In genomic region chr17:76740329-76741118, GRCh38 we compare ENCODE assay signal across 13 cellular contexts. TPM values are rescaled to one million over a fixed set of nuclear protein-coding genes. Genes with fewer than 3 reads are reported as not detected.
DNase-seq lines count a peak whose midpoint lies in the region; ATAC-seq and TF ChIP-seq lines count a peak whose summit lies in the region.
"Had no signal": no experiment of that assay in that cellular context is flagged by ENCODE, and none has a peak within 500 bp of the region (broad histone marks: within the 10 kb centered on the region; RNA-seq: fewer than 3 reads in every experiment).

No MANE protein-coding gene starts in this region.

- H3K4me1 ChIP-seq in endodermal cell (ENCODE audit: control insufficient read depth, insufficient read depth, low read length) (peaks cover 3% of the 10 kb centered on the region), neural progenitor cell (peaks cover 9% of the 10 kb centered on the region), HAP-1 (peaks cover 12% of the 10 kb centered on the region)

- H3K4me3 Mint-ChIP-seq in endodermal cell (no peak overlapping the region), neural progenitor cell (peak overlapping the region; percentile 22)
- no peak overlapping the region for H3K4me3 Mint-ChIP-seq in activated naive CD8-positive, alpha-beta T cell treated with anti-CD3 and anti-CD28 coated beads for 36 hours
- H3K4me3 Mint-ChIP-seq: activated naive CD8-positive, alpha-beta T cell treated with anti-CD3 and anti-CD28 coated beads, Interleukin-2, amount 10 ng/mL, durations not matched to agents 7 days and 5 days; dendritic cell treated with granulocyte-macrophage colony-stimulating factor and Interleukin-4, amounts not matched to agents 40 ng/mL and 50 ng/mL, for 4 days had no signal

- DNase-seq in AG04450 (ENCODE audit: low read depth, low spot score) = no peak
- DNase-seq in NCI-H1436 (lab: John Stamatoyannopoulos, UW) = peak; percentile 72
- no peak for DNase-seq in endodermal cell
- DNase-seq in neural progenitor cell (ENCODE audit: low spot score) = no peak
- DNase-seq in NOMO-1 treated with dmso at 0.1 percent for 144 hours (lab: John Stamatoyannopoulos, UW; ENCODE audit: unreplicated experiment) = no peak
- no peak for DNase-seq in HAP-1 (ENCODE audit: low spot score in 2 of 2)
- no peak for DNase-seq in activated naive CD8-positive, alpha-beta T cell treated with anti-CD3 and anti-CD28 coated beads for 36 hours
- DNase-seq: activated naive CD8-positive, alpha-beta T cell treated with anti-CD3 and anti-CD28 coated beads, Interleukin-2, amount 10 ng/mL, durations not matched to agents 7 days and 5 days; NCI-H524; SIG-M5 had no signal

- H3K27ac Mint-ChIP-seq in endodermal cell (no peak overlapping the region), neural progenitor cell (no peak overlapping the region)
- H3K27ac Mint-ChIP-seq in activated naive CD8-positive, alpha-beta T cell treated with anti-CD3 and anti-CD28 coated beads for 36 hours = no peak overlapping the region
- H3K27ac Mint-ChIP-seq: activated naive CD8-positive, alpha-beta T cell treated with anti-CD3 and anti-CD28 coated beads, Interleukin-2, amount 10 ng/mL, durations not matched to agents 7 days and 5 days; dendritic cell treated with granulocyte-macrophage colony-stimulating factor and Interleukin-4, amounts not matched to agents 40 ng/mL and 50 ng/mL, for 4 days had no signal

- H2AFZ ChIP-seq in neural progenitor cell (replicated peaks) = no peak overlapping the region

- H3K9me3 Mint-ChIP-seq in endodermal cell = no peaks in the 10 kb centered on the region
- H3K9me3 Mint-ChIP-seq in neural progenitor cell = no peaks in the 10 kb centered on the region
- no peaks in the 10 kb centered on the region for H3K9me3 Mint-ChIP-seq in activated naive CD8-positive, alpha-beta T cell treated with anti-CD3 and anti-CD28 coated beads for 36 hours
- H3K9me3 Mint-ChIP-seq: activated naive CD8-positive, alpha-beta T cell treated with anti-CD3 and anti-CD28 coated beads, Interleukin-2, amount 10 ng/mL, durations not matched to agents 7 days and 5 days; dendritic cell treated with granulocyte-macrophage colony-stimulating factor and Interleukin-4, amounts not matched to agents 40 ng/mL and 50 ng/mL, for 4 days had no signal

- H3K4me3 ChIP-seq in AG04450 (ENCODE audit: low read depth, low read length) = peak overlapping the region; percentile 7; the same call in 1 of the 2 replicates
- peak overlapping the region; percentile 50 for H3K4me3 ChIP-seq in endodermal cell (ENCODE audit: low read length)
- H3K4me3 ChIP-seq in neural progenitor cell = no peak overlapping the region
- H3K4me3 ChIP-seq in HAP-1 = no peak overlapping the region

- no peaks in the 10 kb centered on the region for H3K27me3 ChIP-seq in AG04450 (ENCODE audit: control insufficient read depth, insufficient read depth, low read length)
- no peaks in the 10 kb centered on the region for H3K27me3 ChIP-seq in endodermal cell (ENCODE audit: control insufficient read depth, insufficient read depth, low read length, poor library complexity, severe bottlenecking)
- no peaks in the 10 kb centered on the region for H3K27me3 ChIP-seq in neural progenitor cell
- no peaks in the 10 kb centered on the region for H3K27me3 ChIP-seq in HAP-1 (ENCODE audit: low read depth)

- H4K20me1 ChIP-seq in neural progenitor cell (ENCODE audit: low read depth) = peaks cover 7% of the 10 kb centered on the region

- peaks cover 22% of the 10 kb centered on the region for H3F3A ChIP-seq in neural progenitor cell (ENCODE audit: low read depth)

- H3K4me2 ChIP-seq in neural progenitor cell = no peak overlapping the region

- peaks cover 43% of the 10 kb centered on the region for H3K36me3 Mint-ChIP-seq in endodermal cell (ENCODE audit: low read depth)
- H3K36me3 Mint-ChIP-seq in neural progenitor cell = peaks cover 17% of the 10 kb centered on the region
- H3K36me3 Mint-ChIP-seq in activated naive CD8-positive, alpha-beta T cell treated with anti-CD3 and anti-CD28 coated beads for 36 hours = peaks cover 30% of the 10 kb centered on the region

- H3K9me3 ChIP-seq in AG04450 (ENCODE audit: control insufficient read depth, insufficient read depth, low read length) = no peaks in the 10 kb centered on the region; the same call in 1 of the 2 replicates
- peaks cover 8% of the 10 kb centered on the region for H3K9me3 ChIP-seq in endodermal cell (ENCODE audit: control insufficient read depth, low read length)
- no peaks in the 10 kb centered on the region for H3K9me3 ChIP-seq in neural progenitor cell (ENCODE audit: low read depth)
- no peaks in the 10 kb centered on the region for H3K9me3 ChIP-seq in HAP-1

- H3K79me2 ChIP-seq in neural progenitor cell (ENCODE audit: low read depth) = peaks cover 38% of the 10 kb centered on the region

- no peak overlapping the region for H3K9ac ChIP-seq in endodermal cell (ENCODE audit: extremely low read depth, low read length, poor library complexity, severe bottlenecking)
- H3K9ac ChIP-seq in neural progenitor cell = no peak overlapping the region

- peaks cover 14% of the 10 kb centered on the region for H3K4me1 Mint-ChIP-seq in endodermal cell
- peaks cover 26% of the 10 kb centered on the region for H3K4me1 Mint-ChIP-seq in neural progenitor cell
- H3K4me1 Mint-ChIP-seq in activated naive CD8-positive, alpha-beta T cell treated with anti-CD3 and anti-CD28 coated beads for 36 hours = peaks cover 28% of the 10 kb centered on the region

- H3K27ac ChIP-seq in AG04450 (ENCODE audit: low read depth, low read length) (peak overlapping the region; percentile 47), endodermal cell (ENCODE audit: low read depth, low read length) (no peak overlapping the region), neural progenitor cell (no peak overlapping the region)
- H3K27ac ChIP-seq: VCaP had no signal

- WGBS in endodermal cell (ENCODE audit: insufficient coverage in 1 of 2, insufficient read length in 1 of 2), 2 experiments = 86 to 90% methylated on average over 3 to 5 of the region's 5 CpGs

- H3K27me3 Mint-ChIP-seq in endodermal cell (ENCODE audit: insufficient read depth) (no peaks in the 10 kb centered on the region), neural progenitor cell (ENCODE audit: insufficient read depth, low read depth) (peaks cover 4% of the 10 kb centered on the region)
- H3K27me3 Mint-ChIP-seq in activated naive CD8-positive, alpha-beta T cell treated with anti-CD3 and anti-CD28 coated beads for 36 hours = peaks cover 7% of the 10 kb centered on the region
- H3K27me3 Mint-ChIP-seq: activated naive CD8-positive, alpha-beta T cell treated with anti-CD3 and anti-CD28 coated beads, Interleukin-2, amount 10 ng/mL, durations not matched to agents 7 days and 5 days; dendritic cell treated with granulocyte-macrophage colony-stimulating factor and Interleukin-4, amounts not matched to agents 40 ng/mL and 50 ng/mL, for 4 days had no signal

- in situ Hi-C loops in HAP-1 (cut with MboI; ENCODE audit: low sequenced_read_pairs) = no loop called here

- CTCF ChIA-PET in AG04450 (lab: Charles Lee) = interaction anchor here (0.7 to 1.0 kb wide), 2 partner anchors 15 to 348 kb away, joined by 3 read pairs; no protein-coding TSS in a partner anchor

- peaks cover 47% of the 10 kb centered on the region for H3K36me3 ChIP-seq in endodermal cell (ENCODE audit: control insufficient read depth, insufficient read depth, low read length)
- peaks cover 9% of the 10 kb centered on the region for H3K36me3 ChIP-seq in neural progenitor cell
- H3K36me3 ChIP-seq in HAP-1 (replicated peaks) = peaks cover 38% of the 10 kb centered on the region

- POLR2A ChIA-PET in AG04450 (lab: Yijun Ruan, JAX) = no interaction called here

- no peak for ATAC-seq in GM19324 (IDR thresholded peaks at IDR 0.05; ENCODE audit: low FRiP score, unreplicated experiment)

- no peak for TF ChIP-seq CTCF in AG04450 (IDR thresholded peaks at IDR 0.05; ENCODE audit: low read depth, low read length)
- TF ChIP-seq CTCF in endodermal cell (conservative IDR thresholded peaks at IDR 0.05) = no peak
- no peak for TF ChIP-seq CTCF in neural progenitor cell (IDR thresholded peaks at IDR 0.05)

RNA-seq across cellular contexts. Expression of gene MFSD11, which starts 2.6 kb away (rescaled TPM):
- 20.3 and 21.1 TPM in 2 replicates for polyA plus RNA-seq in AG04450 (2011; rRNA removed)
- 20.2 and 21.9 TPM in 2 replicates for polyA minus RNA-seq in AG04450 (2011; rRNA and poly(A)+ RNA removed)
- total RNA-seq in endodermal cell (10 to 100 TPM; 29.3 to 33.3 TPM), neural progenitor cell (ENCODE audit: low replicate concordance) (22.5 and 25.7 TPM in 2 replicates)
- polyA plus RNA-seq in endodermal cell (2013, experiment 1 of 2) = 22.3 TPM
- 18.9 TPM for polyA plus RNA-seq in endodermal cell (2013, experiment 2 of 2)
- total RNA-seq in activated naive CD8-positive, alpha-beta T cell treated with anti-CD3 and anti-CD28 coated beads for 36 hours = 10 to 100 TPM; 14.4 to 16.0 TPM

RNA-seq across cellular contexts. Expression of gene SRSF2, which starts 3.4 kb away (rescaled TPM):
- 170 and 184 TPM in 2 replicates for polyA plus RNA-seq in AG04450 (2011; rRNA removed)
- polyA minus RNA-seq in AG04450 (2011; rRNA and poly(A)+ RNA removed) = 71.4 and 81.2 TPM in 2 replicates
- 100 to 1,000 TPM; 255 to 307 TPM for total RNA-seq in endodermal cell
- polyA plus RNA-seq in endodermal cell (2013, experiment 1 of 2) = 314 TPM
- polyA plus RNA-seq in endodermal cell (2013, experiment 2 of 2) = 252 TPM
- 329 and 333 TPM in 2 replicates for total RNA-seq in neural progenitor cell (ENCODE audit: low replicate concordance)
- 100 to 1,000 TPM; 549 to 571 TPM for total RNA-seq in activated naive CD8-positive, alpha-beta T cell treated with anti-CD3 and anti-CD28 coated beads for 36 hours

RNA-seq across cellular contexts. Expression of gene METTL23, which starts 13.9 kb away (rescaled TPM):
- polyA plus RNA-seq in AG04450 (2011; rRNA removed) = 46.8 and 54.4 TPM in 2 replicates
- 11.6 and 15.5 TPM in 2 replicates for polyA minus RNA-seq in AG04450 (2011; rRNA and poly(A)+ RNA removed)
- total RNA-seq in endodermal cell (10 to 100 TPM; 31.3 to 39.9 TPM), neural progenitor cell (ENCODE audit: low replicate concordance) (38.1 and 40.4 TPM in 2 replicates)
- 32.3 TPM for polyA plus RNA-seq in endodermal cell (2013, experiment 1 of 2)
- 27.7 TPM for polyA plus RNA-seq in endodermal cell (2013, experiment 2 of 2)
- 10 to 100 TPM; 30.0 to 30.6 TPM for total RNA-seq in activated naive CD8-positive, alpha-beta T cell treated with anti-CD3 and anti-CD28 coated beads for 36 hours

RNA-seq across cellular contexts. Expression of gene JMJD6, which starts 14.1 kb away (rescaled TPM):
- polyA plus RNA-seq in AG04450 (2011; rRNA removed) = 12.4 and 17.3 TPM in 2 replicates
- 12.2 and 16.6 TPM in 2 replicates for polyA minus RNA-seq in AG04450 (2011; rRNA and poly(A)+ RNA removed)
- total RNA-seq in endodermal cell = 10 to 100 TPM; 17.0 to 20.3 TPM
- polyA plus RNA-seq in endodermal cell (2013, experiment 1 of 2) = 18.8 TPM
- polyA plus RNA-seq in endodermal cell (2013, experiment 2 of 2) = 16.4 TPM
- 8.7 and 11.6 TPM in 2 replicates for total RNA-seq in neural progenitor cell (ENCODE audit: low replicate concordance)
- total RNA-seq in activated naive CD8-positive, alpha-beta T cell treated with anti-CD3 and anti-CD28 coated beads for 36 hours = 10 to 100 TPM; 54.6 to 55.8 TPM

RNA-seq across cellular contexts. Expression of gene MXRA7, which starts 29.8 kb away (rescaled TPM):
- polyA plus RNA-seq in AG04450 (2011; rRNA removed) = 222 and 265 TPM in 2 replicates
- polyA minus RNA-seq in AG04450 (2011; rRNA and poly(A)+ RNA removed) = 92.0 and 94.3 TPM in 2 replicates
- total RNA-seq in endodermal cell = 10 to 100 TPM; 61.6 to 77.1 TPM
- 64.6 TPM for polyA plus RNA-seq in endodermal cell (2013, experiment 1 of 2)
- 58.4 TPM for polyA plus RNA-seq in endodermal cell (2013, experiment 2 of 2)
- 54.6 and 55.4 TPM in 2 replicates for total RNA-seq in neural progenitor cell (ENCODE audit: low replicate concordance)
- 10 to 100 TPM; 13.7 to 14.8 TPM for total RNA-seq in activated naive CD8-positive, alpha-beta T cell treated with anti-CD3 and anti-CD28 coated beads for 36 hours

Comparison
In these comparisons a context has a peak if more than half of its experiments do, and no peak if none do; other contexts are left out.
1. H3K4me3 ChIP-seq: peak in AG04450 (single experiment) and endodermal cell (single experiment); none in neural progenitor cell (single experiment) and HAP-1 (single experiment).